In genomic region chr20:2873010-2873746, GRCh38 we compare ENCODE assay signal across 1 cellular context.
TF ChIP-seq lines count a peak whose summit lies in the region.

PTPRA (plus strand) TSS chr20:2873481; CDS start chr20:2964278, 90,797 bp downstream.

TF ChIP-seq in H1, 55 proteins besides CTCF, POLR2A, EP300 and RAD21 (continued from another document):
- TF ChIP-seq CHD7 (IDR thresholded peaks at IDR 0.05; ENCODE audit: insufficient replicate concordance, low read length) (no peak), HDAC2 (IDR thresholded peaks at IDR 0.05; ENCODE audit: borderline replicate concordance in 1 of 2, low read depth in 2 of 2, low read length in 2 of 2) (peak in 1 of 2 experiments; percentile 60; a peak in 1 of 4 replicates), KDM1A (IDR thresholded peaks at IDR 0.05; ENCODE audit: borderline replicate concordance, low read length) (peak; percentile 96), POLR2AphosphoS5 (IDR thresholded peaks at IDR 0.05; ENCODE audit: low read depth, low read length) (peak; percentile 68), TCF12 (IDR thresholded peaks at IDR 0.05; ENCODE audit: low read depth, low read length) (no peak), SP1 (IDR thresholded peaks at IDR 0.05; ENCODE audit: low read depth, low read length) (peak; percentile 60; the same call in 1 of the 2 replicates), ASH2L (IDR thresholded peaks at IDR 0.05; ENCODE audit: low read length) (peak; percentile 28), RFX5 (IDR thresholded peaks at IDR 0.05; ENCODE audit: borderline replicate concordance, low read depth, low read length) (no peak), YY1 (IDR thresholded peaks at IDR 0.05; ENCODE audit: low read depth, low read length) (peak; percentile 78), TAF1 (IDR thresholded peaks at IDR 0.05; ENCODE audit: low read depth, low read length) (peak; percentile 80), TBP (IDR thresholded peaks at IDR 0.05; ENCODE audit: low read depth, low read length) (peak; percentile 64; the same call in 1 of the 2 replicates), CREB1 (IDR thresholded peaks at IDR 0.05) (peak; percentile 18), PHF8 (conservative IDR thresholded peaks at IDR 0.05; ENCODE audit: low read depth, low read length) (peak; percentile 89), KDM4A (IDR thresholded peaks at IDR 0.05; ENCODE audit: low read depth, low read length, severe bottlenecking) (peak; percentile 56), BACH1 (IDR thresholded peaks at IDR 0.05; ENCODE audit: low read length) (peak; percentile 72), NRF1 (IDR thresholded peaks at IDR 0.05; ENCODE audit: low read depth, low read length) (0 out of 2 replicates have a peak, but pooled peaks have one; percentile 14), CHD1 (IDR thresholded peaks at IDR 0.05; ENCODE audit: low read depth, low read length) (no peak)
TF ChIP-seq in H1: peak in this region for 14.
